ENCODE assay signal across 1 cellular context in genomic region chr6:18034798-18035202, GRCh38.
A peak's percentile ranks its signal among the peaks of the same experiment; 100 is the strongest.
TF ChIP-seq lines count a peak whose summit lies in the region.

No MANE protein-coding gene starts in this region.

TF ChIP-seq in HepG2, 621 proteins besides CTCF, POLR2A, EP300 and RAD21 (continued from another document and continues in another):
- TF ChIP-seq GMEB2 (CRISPR knock-in tag; IDR thresholded peaks at IDR 0.05; ENCODE audit: low read depth) (no peak), ZSCAN9 (CRISPR knock-in tag; IDR thresholded peaks at IDR 0.05; ENCODE audit: borderline replicate concordance) (no peak), ZNF768 (CRISPR knock-in tag; IDR thresholded peaks at IDR 0.05) (no peak), ZNF672 (CRISPR knock-in tag; IDR thresholded peaks at IDR 0.05) (no peak), ATF7-NPFF (CRISPR knock-in tag; IDR thresholded peaks at IDR 0.05; ENCODE audit: low read depth) (no peak), ZNF264 (CRISPR knock-in tag; IDR thresholded peaks at IDR 0.05) (0 out of 2 replicates have a peak, but pooled peaks have one; percentile 37), ZNF775 (CRISPR knock-in tag; IDR thresholded peaks at IDR 0.05; ENCODE audit: borderline replicate concordance) (no peak), TERF1 (CRISPR knock-in tag; IDR thresholded peaks at IDR 0.05) (no peak), ELF1 (CRISPR knock-in tag; IDR thresholded peaks at IDR 0.05) (no peak), FOSL2 (CRISPR knock-in tag; IDR thresholded peaks at IDR 0.05) (peak; percentile 85), HOXA3 (CRISPR knock-in tag; IDR thresholded peaks at IDR 0.05) (peak; percentile 72), CENPX (CRISPR knock-in tag; IDR thresholded peaks at IDR 0.05) (no peak), PPARG (CRISPR knock-in tag; conservative IDR thresholded peaks at IDR 0.05) (no peak), CBX5 (CRISPR knock-in tag; IDR thresholded peaks at IDR 0.05; ENCODE audit: borderline replicate concordance) (no peak), PLSCR1 (CRISPR knock-in tag; IDR thresholded peaks at IDR 0.05; ENCODE audit: borderline replicate concordance) (no peak), KAT8 (CRISPR knock-in tag; IDR thresholded peaks at IDR 0.05) (no peak), ATF2 (CRISPR knock-in tag; IDR thresholded peaks at IDR 0.05) (peak; percentile 99), ZBTB33 (CRISPR knock-in tag; IDR thresholded peaks at IDR 0.05) (0 out of 2 replicates have a peak, but pooled peaks have one; percentile 19), NRL (CRISPR knock-in tag; IDR thresholded peaks at IDR 0.05; ENCODE audit: borderline replicate concordance) (no peak), SP4 (CRISPR knock-in tag; IDR thresholded peaks at IDR 0.05) (no peak), ZNF224 (CRISPR knock-in tag; IDR thresholded peaks at IDR 0.05) (no peak), TBX2 (CRISPR knock-in tag; IDR thresholded peaks at IDR 0.05; ENCODE audit: borderline replicate concordance) (peak; percentile 37; the same call in 1 of the 2 replicates), ZBTB49 (CRISPR knock-in tag; IDR thresholded peaks at IDR 0.05; ENCODE audit: borderline replicate concordance) (no peak), ZNF567 (CRISPR knock-in tag; IDR thresholded peaks at IDR 0.05; ENCODE audit: borderline replicate concordance) (no peak), ZFP36L2 (CRISPR knock-in tag; IDR thresholded peaks at IDR 0.05) (0 out of 2 replicates have a peak, but pooled peaks have one; percentile 23), ZBTB40 (IDR thresholded peaks at IDR 0.05) (no peak), ZBTB40 (CRISPR knock-in tag; IDR thresholded peaks at IDR 0.05) (no peak; the same call in 1 of the 2 replicates), FOXC1 (CRISPR knock-in tag; IDR thresholded peaks at IDR 0.05; ENCODE audit: borderline replicate concordance) (no peak), RAD51 (IDR thresholded peaks at IDR 0.05; ENCODE audit: borderline replicate concordance) (no peak), RARG (CRISPR knock-in tag; IDR thresholded peaks at IDR 0.05; ENCODE audit: low read depth) (no peak), ASH2L (IDR thresholded peaks at IDR 0.05; ENCODE audit: insufficient read length, low read depth, low read length) (peak; percentile 32), KLF9 (CRISPR knock-in tag; IDR thresholded peaks at IDR 0.05; ENCODE audit: low read depth) (no peak), ZNF780A (CRISPR knock-in tag; IDR thresholded peaks at IDR 0.05) (no peak), JARID2 (CRISPR knock-in tag; IDR thresholded peaks at IDR 0.05; ENCODE audit: insufficient replicate concordance) (no peak), ZNF501 (CRISPR knock-in tag; IDR thresholded peaks at IDR 0.05) (0 out of 2 replicates have a peak, but pooled peaks have one; percentile 62), ETV6 (CRISPR knock-in tag; conservative IDR thresholded peaks at IDR 0.05) (no peak), ZBTB10 (CRISPR knock-in tag; IDR thresholded peaks at IDR 0.05; ENCODE audit: borderline replicate concordance) (no peak), EZH2 (conservative IDR thresholded peaks at IDR 0.05; ENCODE audit: low read depth, low read length) (no peak)
